18 cellular contexts compared by ENCODE assay signal in genomic region chr9:70477907-70478480, GRCh38.
A peak's percentile ranks its signal among the peaks of the same experiment; 100 is the strongest.
DNase-seq lines count a peak whose midpoint lies in the region; ATAC-seq, FAIRE-seq and TF ChIP-seq lines count a peak whose summit lies in the region.
"Had no signal": no experiment of that assay in that cellular context is flagged by ENCODE, and none has a peak within 500 bp of the region (broad histone marks: within the 10 kb centered on the region; RNA-seq: fewer than 3 reads in every experiment).

No MANE protein-coding gene starts in this region.

- ATAC-seq in heart right ventricle, result no peak
- no peak for ATAC-seq in pancreas
- ATAC-seq in upper lobe of left lung (ENCODE audit: low FRiP score in 2 of 2), result peak in 1 of 2 donors; percentile 56
- ATAC-seq: A549; naive thymus-derived CD4-positive, alpha-beta T cell; stimulated activated naive B cell treated with anti-CD40 and anti-IgM and Interleukin-4, amounts not matched to agents 10 μg/mL and 1 μg/mL and 100 μg/mL, for 72 hours had no signal

- dilution Hi-C loops in endothelial cell of umbilical vein (cut with MboI; ENCODE audit: extremely low pct_ligation_motif_present, low sequenced_read_pairs), result no loop called here

- H3K9ac ChIP-seq in endothelial cell of umbilical vein (replicated peaks; ENCODE audit: extremely low read depth, insufficient read depth, low read length), result no peak overlapping the region

- H3K4me2 ChIP-seq in endothelial cell of umbilical vein (ENCODE audit: insufficient read depth, low read length), result no peak overlapping the region
- H3K4me2 ChIP-seq: A549, PC-9 had no signal

- DNase-seq in heart right ventricle (no peak), cardiac septum (ENCODE audit: low spot score) (no peak), endothelial cell of umbilical vein (ENCODE audit: low read depth, low spot score) (no peak), pancreas (no peak), upper lobe of left lung (peak in 1 of 2 donors; percentile 71), HTR-8/SVneo (ENCODE audit: insufficient read length, low spot score) (no peak), NCI-H2171 treated with DMSO at 0.1 percent for 48 hours (lab: John Stamatoyannopoulos, UW) (no peak), DMS 273 (lab: John Stamatoyannopoulos, UW; ENCODE audit: unreplicated experiment) (no peak)
- DNase-seq: activated CD4-positive, alpha-beta T cell treated with anti-CD3 and anti-CD28 coated beads for 4 hours; activated T-cell treated with anti-CD3 and anti-CD28 coated beads, Interleukin-2, amount 50 U/mL, for 1 hour; COR-L47; effector CD4-positive, alpha-beta T cell; islet precursor cell; naive thymus-derived CD4-positive, alpha-beta T cell; NCI-H1417 treated with DMSO at 0.1 percent for 48 hours; PC-9; stimulated activated naive B cell treated with anti-CD40 and anti-IgM and Interleukin-4, amounts not matched to agents 10 μg/mL and 1 μg/mL and 100 μg/mL, for 72 hours had no signal

- intact Hi-C loops in heart right ventricle (cut with DNase I), result loop anchor here in 1 of 10 donors (5.0 kb wide), 1 partner anchor 56 kb away; no protein-coding TSS in a partner anchor
- intact Hi-C loops in cardiac septum (cut with DNase I), result no loop called here
- intact Hi-C loops in endothelial cell of umbilical vein (cut with micrococcal nuclease), result no loop called here
- intact Hi-C loops in pancreas (cut with DNase I), result loop anchor here in 1 of 3 donors (5.0 kb wide), 1 partner anchor 61 kb away; no protein-coding TSS in a partner anchor

- FAIRE-seq in endothelial cell of umbilical vein (lab: Jason Lieb, UNC) (peak; percentile 65), pancreas (lab: Jason Lieb, UNC) (no peak), HTR-8/SVneo (lab: Jason Lieb, UNC) (no peak)
- FAIRE-seq: A549 had no signal

- H3K36me3 ChIP-seq in heart right ventricle (no peaks in the 10 kb centered on the region), endothelial cell of umbilical vein (ENCODE audit: control insufficient read depth in 2 of 2, extremely low read depth in 1 of 2, insufficient read depth in 2 of 2, low read length in 2 of 2) (no peaks in the 10 kb centered on the region), pancreas (no peaks in the 10 kb centered on the region), upper lobe of left lung (no peaks in the 10 kb centered on the region)

- no peaks in the 10 kb centered on the region for H4K20me1 ChIP-seq in endothelial cell of umbilical vein (replicated peaks; ENCODE audit: control insufficient read depth, extremely low read depth, insufficient read depth, low read length)

- peak in 2 of 4 donors; percentile 5 to 81 for TF ChIP-seq EP300 in upper lobe of left lung (IDR thresholded peaks at IDR 0.05)

- no TSS peak for BruUV-seq in endothelial cell of umbilical vein (replicated peaks; lab: Mats Ljungman, UMichigan)

- POLR2A ChIA-PET in endothelial cell of umbilical vein (lab: Charles Lee), result no interaction called here

- H3K4me1 ChIP-seq in heart right ventricle (peaks cover 34 to 83% (median 62%) of the 10 kb centered on the region in 9 donors), endothelial cell of umbilical vein (ENCODE audit: control insufficient read depth, extremely low read depth, insufficient read depth, low read length) (peaks cover 37% of the 10 kb centered on the region), pancreas (peaks cover 57 to 82% (median 71%) of the 10 kb centered on the region in 3 donors), upper lobe of left lung (peaks cover 67 to 88% (median 86%) of the 10 kb centered on the region in 4 donors)

- H3K4me3 ChIP-seq in heart right ventricle, result no peak overlapping the region
- no peak overlapping the region for H3K4me3 ChIP-seq in endothelial cell of umbilical vein (replicated peaks in 1 of 3; ENCODE audit: insufficient read depth in 1 of 3, low read depth in 1 of 3, low read length in 3 of 3)
- H3K4me3 ChIP-seq in pancreas, result no peak overlapping the region
- no peak overlapping the region for H3K4me3 ChIP-seq in upper lobe of left lung
- H3K4me3 ChIP-seq: A549, PC-9 had no signal

- H3K27me3 ChIP-seq in heart right ventricle (no peaks in the 10 kb centered on the region), endothelial cell of umbilical vein (ENCODE audit: control insufficient read depth in 2 of 2, insufficient read depth in 2 of 2, low read length in 2 of 2) (no peaks in the 10 kb centered on the region), pancreas (no peaks in the 10 kb centered on the region), upper lobe of left lung (no peaks in the 10 kb centered on the region)

- no peaks in the 10 kb centered on the region for H3K9me3 ChIP-seq in heart right ventricle
- H3K9me3 ChIP-seq in endothelial cell of umbilical vein (replicated peaks; ENCODE audit: control insufficient read depth, insufficient read depth, low read length), result no peaks in the 10 kb centered on the region
- no peaks in the 10 kb centered on the region for H3K9me3 ChIP-seq in pancreas
- no peaks in the 10 kb centered on the region for H3K9me3 ChIP-seq in upper lobe of left lung
- H3K9me3 ChIP-seq: A549 had no signal

- CTCF ChIA-PET in endothelial cell of umbilical vein (lab: Charles Lee), result no interaction called here

- H3K79me2 ChIP-seq in endothelial cell of umbilical vein (ENCODE audit: control insufficient read depth, insufficient read depth, low read length), result no peaks in the 10 kb centered on the region

- no peak overlapping the region for H2AFZ ChIP-seq in endothelial cell of umbilical vein (ENCODE audit: low read depth, low read length)
- H2AFZ ChIP-seq: PC-9 had no signal

- H3K27ac ChIP-seq in heart right ventricle, result peak overlapping the region in 6 of 10 donors; percentile 0 to 94 (median 88)
- H3K27ac ChIP-seq in endothelial cell of umbilical vein (ENCODE audit: insufficient read depth, low read depth, low read length), result no peak overlapping the region
- H3K27ac ChIP-seq in pancreas, result peak overlapping the region; percentile 89 to 93 (median 90)
- peak overlapping the region; percentile 90 to 97 (median 94) for H3K27ac ChIP-seq in upper lobe of left lung
- H3K27ac ChIP-seq: PC-9 had no signal

- WGBS in heart right ventricle, 2 donors, result 40 to 47% methylated on average over 2 of the region's 2 CpGs
- WGBS in pancreas, 2 donors, result 29 to 34% methylated on average over 2 of the region's 2 CpGs
- WGBS in upper lobe of left lung, 2 donors, result 62 to 66% methylated on average over 2 of the region's 2 CpGs

- H3K9me1 ChIP-seq in endothelial cell of umbilical vein (replicated peaks; ENCODE audit: control insufficient read depth, extremely low read depth, insufficient read depth, low read length), result no peaks in the 10 kb centered on the region

- TF ChIP-seq POLR2A in endothelial cell of umbilical vein (IDR thresholded peaks at IDR 0.05; ENCODE audit: low read depth, low read length) (no peak), upper lobe of left lung (IDR thresholded peaks at IDR 0.05) (peak in 1 of 4 donors; percentile 16)

- TF ChIP-seq CTCF in heart right ventricle (IDR thresholded peaks at IDR 0.05), result no peak
- no peak for TF ChIP-seq CTCF in endothelial cell of umbilical vein (IDR thresholded peaks at IDR 0.05; ENCODE audit: extremely low read depth in 1 of 2, insufficient read depth in 1 of 2, low read depth in 1 of 2, low read length in 2 of 2)
- no peak for TF ChIP-seq CTCF in pancreas (IDR thresholded peaks at IDR 0.05)
- no peak for TF ChIP-seq CTCF in upper lobe of left lung (IDR thresholded peaks at IDR 0.05)

TF ChIP-seq in endothelial cell of umbilical vein, 7 proteins besides CTCF, POLR2A, EP300 and RAD21:
- no peak for TF ChIP-seq EZH2 (IDR thresholded peaks at IDR 0.05; ENCODE audit: borderline replicate concordance, low read depth, low read length, severe bottlenecking)
